In genomic region chr9:81387360-81387759, GRCh38 we compare ENCODE assay signal across 22 cellular contexts.
DNase-seq lines count a peak whose midpoint lies in the region; ATAC-seq, FAIRE-seq and TF ChIP-seq lines count a peak whose summit lies in the region.
"Had no signal": no experiment of that assay in that cellular context is flagged by ENCODE, and none has a peak within 500 bp of the region (broad histone marks: within the 10 kb centered on the region; RNA-seq: fewer than 3 reads in every experiment).

No MANE protein-coding gene starts in this region.

- no peak overlapping the region for H3K4ac ChIP-seq in trophoblast cell (ENCODE audit: low read depth, low read length)

- no peak overlapping the region for H2AFZ ChIP-seq in HepG2 (ENCODE audit: low read length)
- H2AFZ ChIP-seq in trophoblast cell (ENCODE audit: insufficient read depth, low read length, poor library complexity), result no peak overlapping the region

- peaks cover 10% of the 10 kb centered on the region for H3K27me3 Mint-ChIP-seq in glutamatergic neuron (ENCODE audit: unreplicated experiment)
- H3K27me3 Mint-ChIP-seq: CD4-positive, alpha-beta T cell had no signal

- H3K9me3 ChIP-seq in HepG2 (ENCODE audit: low read length) (no peaks in the 10 kb centered on the region), right lobe of liver (no peaks in the 10 kb centered on the region), trophoblast cell (ENCODE audit: insufficient read depth, low read depth, low read length) (peaks cover 1% of the 10 kb centered on the region)
- H3K9me3 ChIP-seq: A549, Caco-2 had no signal

- CTCF ChIA-PET in HepG2 (lab: Yijun Ruan, JAX; ENCODE audit: low intra/inter-chr PET ratio, low total read pairs), result no interaction called here

- ATAC-seq in HepG2 (no peak), right lobe of liver (no peak)
- ATAC-seq: A549; CD8-positive, alpha-beta T cell had no signal

- H4K20me1 ChIP-seq in HepG2 (ENCODE audit: insufficient read depth, low read length), result no peaks in the 10 kb centered on the region
- H4K20me1 ChIP-seq: BLaER1 treated with 17β-estradiol and CSF1 and Interleukin-3, amounts not matched to agents 10 nM and 100 nM had no signal

- DNase-seq in HepG2 (ENCODE audit: low spot score), result no peak
- no peak for DNase-seq in right lobe of liver
- no peak for DNase-seq in glutamatergic neuron
- DNase-seq in trophoblast cell, result no peak
- no peak for DNase-seq in HTR-8/SVneo (ENCODE audit: insufficient read length, low spot score)
- no peak for DNase-seq in activated CD8-positive, alpha-beta memory T cell treated with anti-CD3 and anti-CD28 coated beads, Interleukin-2, amount 50 U/mL, for 48 hours
- DNase-seq: AML-193; Caco-2; Calu3; CD4-positive, alpha-beta T cell; CD8-positive, alpha-beta T cell; DMS79 treated with DMSO at 0.1 percent for 48 hours; GF-D8 had no signal

- no peaks in the 10 kb centered on the region for H3K36me3 ChIP-seq in HepG2 (replicated peaks in 1 of 2; ENCODE audit: control insufficient read depth in 1 of 2, insufficient read depth in 2 of 2, low read length in 2 of 2)
- H3K36me3 ChIP-seq in right lobe of liver, result no peaks in the 10 kb centered on the region
- no peaks in the 10 kb centered on the region for H3K36me3 ChIP-seq in trophoblast cell (ENCODE audit: control insufficient read depth in 1 of 2, insufficient read depth in 2 of 2, low read length in 2 of 2)
- H3K36me3 ChIP-seq: BLaER1 treated with 17β-estradiol and CSF1 and Interleukin-3, amounts not matched to agents 10 nM and 100 nM had no signal

- no peaks in the 10 kb centered on the region for H3K4me1 ChIP-seq in HepG2 (ENCODE audit: insufficient read depth, low read length)
- H3K4me1 ChIP-seq in right lobe of liver, result no peaks in the 10 kb centered on the region
- H3K4me1 ChIP-seq in trophoblast cell (ENCODE audit: control insufficient read depth in 1 of 2, insufficient read depth in 2 of 2, low read length in 2 of 2), result peaks cover 22 to 28% of the 10 kb centered on the region in 2 experiments

- 0% methylated on average over 1 of the region's 1 CpG for WGBS in HepG2 (ENCODE audit: low lambda C conversion rate)
- WGBS in right lobe of liver (ENCODE audit: insufficient coverage, low coverage, low lambda C conversion rate, missing lambda C conversion rate), result 76% methylated on average over 1 of the region's 1 CpG
- WGBS in trophoblast cell (ENCODE audit: extremely low coverage, insufficient coverage, insufficient read length), result no CpG with 5 or more reads among the region's 1 CpG

- peak overlapping the region; percentile 27 for H2BK5ac ChIP-seq in trophoblast cell (ENCODE audit: low read depth, low read length, poor library complexity)

- H3K18ac ChIP-seq in trophoblast cell (ENCODE audit: low read length), result no peak overlapping the region

- no peak overlapping the region for H4K91ac ChIP-seq in trophoblast cell (ENCODE audit: low read depth, low read length)

- H3K79me2 ChIP-seq in HepG2 (ENCODE audit: insufficient read depth, low read length) (no peaks in the 10 kb centered on the region), trophoblast cell (ENCODE audit: control insufficient read depth, insufficient read depth, low read length, poor library complexity) (peaks cover 4% of the 10 kb centered on the region)

- intact Hi-C loops in HepG2 (cut with micrococcal nuclease; ENCODE audit: unreplicated experiment) (no loop called here), right lobe of liver (cut with DNase I) (no loop called here)

- H3K4me2 ChIP-seq in HepG2 (ENCODE audit: low read depth, low read length) (no peak overlapping the region), trophoblast cell (ENCODE audit: low read length) (no peak overlapping the region)
- H3K4me2 ChIP-seq: A549; BLaER1 treated with 17β-estradiol and CSF1 and Interleukin-3, amounts not matched to agents 10 nM and 100 nM had no signal

- no peak for TF ChIP-seq EP300 in HepG2 (IDR thresholded peaks at IDR 0.05; ENCODE audit: low read depth in 2 of 2, low read length in 2 of 2)
- TF ChIP-seq EP300 in HepG2 (CRISPR knock-in tag; IDR thresholded peaks at IDR 0.05; ENCODE audit: borderline replicate concordance), result no peak

- FAIRE-seq in HepG2 (lab: Jason Lieb, UNC) (no peak), HTR-8/SVneo (lab: Jason Lieb, UNC) (no peak)
- FAIRE-seq: A549, D721Med, G401.6, GM12891, GM19239 had no signal

- peak overlapping the region; percentile 74 for H2BK120ac ChIP-seq in trophoblast cell (ENCODE audit: insufficient read depth, low read length, poor library complexity)

- H3K36me3 Mint-ChIP-seq in glutamatergic neuron (ENCODE audit: unreplicated experiment), result no peaks in the 10 kb centered on the region
- H3K36me3 Mint-ChIP-seq: CD8-positive, alpha-beta T cell had no signal

- H3K27ac ChIP-seq in HepG2 (ENCODE audit: extremely low read length, insufficient read depth, low read length) (no peak overlapping the region), right lobe of liver (no peak overlapping the region), trophoblast cell (ENCODE audit: low read depth, low read length) (no peak overlapping the region)
- H3K27ac ChIP-seq: 22Rv1; BLaER1 treated with 17β-estradiol and CSF1 and Interleukin-3, amounts not matched to agents 10 nM and 100 nM; C4-2B had no signal

- peaks cover 6% of the 10 kb centered on the region for H3K9me3 Mint-ChIP-seq in glutamatergic neuron (ENCODE audit: unreplicated experiment)

- H2BK12ac ChIP-seq in trophoblast cell (ENCODE audit: low read length), result peak overlapping the region; percentile 90

- H3K79me1 ChIP-seq in trophoblast cell (ENCODE audit: low read length), result peaks cover 34% of the 10 kb centered on the region

- H3K4me1 Mint-ChIP-seq in glutamatergic neuron (ENCODE audit: low read depth, unreplicated experiment), result peaks cover 43% of the 10 kb centered on the region
- H3K4me1 Mint-ChIP-seq: B cell had no signal

- H3K27me3 ChIP-seq in HepG2 (ENCODE audit: control insufficient read depth in 1 of 2, insufficient read depth in 2 of 2, low read length in 2 of 2) (no peaks in the 10 kb centered on the region; a peak in 1 of 5 replicates), right lobe of liver (no peaks in the 10 kb centered on the region), trophoblast cell (ENCODE audit: insufficient read depth, low read length) (no peaks in the 10 kb centered on the region)
- H3K27me3 ChIP-seq: BLaER1 treated with 17β-estradiol and CSF1 and Interleukin-3, amounts not matched to agents 10 nM and 100 nM had no signal

- H2AK5ac ChIP-seq in trophoblast cell (ENCODE audit: low read length), result peak overlapping the region; percentile 82

- H3K9ac ChIP-seq in HepG2 (ENCODE audit: insufficient read depth, low read depth, low read length) (no peak overlapping the region), trophoblast cell (ENCODE audit: low read length) (no peak overlapping the region)
- H3K9ac ChIP-seq: BLaER1 treated with 17β-estradiol and CSF1 and Interleukin-3, amounts not matched to agents 10 nM and 100 nM had no signal

- no peak for TF ChIP-seq CTCF in HepG2 (CRISPR knock-in tag; IDR thresholded peaks at IDR 0.05)
- TF ChIP-seq CTCF in right lobe of liver (IDR thresholded peaks at IDR 0.05), result no peak
- no peak for TF ChIP-seq CTCF in glutamatergic neuron (IDR thresholded peaks at IDR 0.05; ENCODE audit: partially characterized antibody, unreplicated experiment)

- in situ Hi-C loops in HepG2 (cut with HindIII; ENCODE audit: extremely low pct_ligation_motif_present, low pct_unique_long_range_greater_than_20kb), result no loop called here

- peak overlapping the region; percentile 60 for H3K27ac Mint-ChIP-seq in glutamatergic neuron (ENCODE audit: unreplicated experiment)
- H3K27ac Mint-ChIP-seq: B cell; CD4-positive, alpha-beta T cell; CD8-positive, alpha-beta T cell had no signal

- no peak overlapping the region for H4K8ac ChIP-seq in trophoblast cell (ENCODE audit: low read depth, low read length)

- BruUV-seq in HepG2 (replicated peaks; lab: Mats Ljungman, UMichigan), result no TSS peak

- no peak overlapping the region for H3K4me3 ChIP-seq in HepG2 (replicated peaks in 1 of 3; ENCODE audit: insufficient read depth in 1 of 3, low read depth in 2 of 3, low read length in 3 of 3)
- no peak overlapping the region for H3K4me3 ChIP-seq in right lobe of liver
- H3K4me3 ChIP-seq in trophoblast cell (ENCODE audit: low read depth, low read length), result no peak overlapping the region
- H3K4me3 ChIP-seq: A549; BLaER1 treated with 17β-estradiol and CSF1 and Interleukin-3, amounts not matched to agents 10 nM and 100 nM had no signal

- H3K14ac ChIP-seq in trophoblast cell (ENCODE audit: low read length), result no peak overlapping the region

- no peak overlapping the region for H3K4me3 Mint-ChIP-seq in glutamatergic neuron (ENCODE audit: unreplicated experiment)
- H3K4me3 Mint-ChIP-seq: B cell; CD4-positive, alpha-beta T cell; CD8-positive, alpha-beta T cell had no signal

- TF ChIP-seq RAD21 in HepG2 (CRISPR knock-in tag; IDR thresholded peaks at IDR 0.05), result no peak

- no peak overlapping the region for H3K23ac ChIP-seq in trophoblast cell (ENCODE audit: low read length)

- POLR2A ChIA-PET in HepG2 (lab: Yijun Ruan, JAX), result no interaction called here

- H4K12ac ChIP-seq in trophoblast cell (ENCODE audit: low read depth, low read length), result no peak overlapping the region

- TF ChIP-seq POLR2A in HepG2 (IDR thresholded peaks at IDR 0.05; ENCODE audit: insufficient read depth in 1 of 2, low read depth in 2 of 2, low read length in 2 of 2) (no peak), right lobe of liver (IDR thresholded peaks at IDR 0.05) (no peak)

TF ChIP-seq in HepG2, 621 proteins besides CTCF, POLR2A, EP300 and RAD21:
- TF ChIP-seq ETV5 (CRISPR knock-in tag; IDR thresholded peaks at IDR 0.05; ENCODE audit: borderline replicate concordance), result no peak
- peak; percentile 66 for TF ChIP-seq ATF7 (IDR thresholded peaks at IDR 0.05)
- TF ChIP-seq ATF7 (CRISPR knock-in tag; IDR thresholded peaks at IDR 0.05), result no peak
- no peak for TF ChIP-seq NRL (CRISPR knock-in tag; IDR thresholded peaks at IDR 0.05; ENCODE audit: borderline replicate concordance)
- no peak for TF ChIP-seq ZNF891 (CRISPR knock-in tag; IDR thresholded peaks at IDR 0.05)
- TF ChIP-seq, protein P1, sequence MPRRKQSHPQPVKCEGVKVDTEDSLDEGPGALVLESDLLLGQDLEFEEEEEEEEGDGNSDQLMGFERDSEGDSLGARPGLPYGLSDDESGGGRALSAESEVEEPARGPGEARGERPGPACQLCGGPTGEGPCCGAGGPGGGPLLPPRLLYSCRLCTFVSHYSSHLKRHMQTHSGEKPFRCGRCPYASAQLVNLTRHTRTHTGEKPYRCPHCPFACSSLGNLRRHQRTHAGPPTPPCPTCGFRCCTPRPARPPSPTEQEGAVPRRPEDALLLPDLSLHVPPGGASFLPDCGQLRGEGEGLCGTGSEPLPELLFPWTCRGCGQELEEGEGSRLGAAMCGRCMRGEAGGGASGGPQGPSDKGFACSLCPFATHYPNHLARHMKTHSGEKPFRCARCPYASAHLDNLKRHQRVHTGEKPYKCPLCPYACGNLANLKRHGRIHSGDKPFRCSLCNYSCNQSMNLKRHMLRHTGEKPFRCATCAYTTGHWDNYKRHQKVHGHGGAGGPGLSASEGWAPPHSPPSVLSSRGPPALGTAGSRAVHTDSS (CRISPR knock-in tag; conservative IDR thresholded peaks at IDR 0.05), result no peak
